ENCODE assay signal across 17 cellular contexts in the genomic region with DNA sequence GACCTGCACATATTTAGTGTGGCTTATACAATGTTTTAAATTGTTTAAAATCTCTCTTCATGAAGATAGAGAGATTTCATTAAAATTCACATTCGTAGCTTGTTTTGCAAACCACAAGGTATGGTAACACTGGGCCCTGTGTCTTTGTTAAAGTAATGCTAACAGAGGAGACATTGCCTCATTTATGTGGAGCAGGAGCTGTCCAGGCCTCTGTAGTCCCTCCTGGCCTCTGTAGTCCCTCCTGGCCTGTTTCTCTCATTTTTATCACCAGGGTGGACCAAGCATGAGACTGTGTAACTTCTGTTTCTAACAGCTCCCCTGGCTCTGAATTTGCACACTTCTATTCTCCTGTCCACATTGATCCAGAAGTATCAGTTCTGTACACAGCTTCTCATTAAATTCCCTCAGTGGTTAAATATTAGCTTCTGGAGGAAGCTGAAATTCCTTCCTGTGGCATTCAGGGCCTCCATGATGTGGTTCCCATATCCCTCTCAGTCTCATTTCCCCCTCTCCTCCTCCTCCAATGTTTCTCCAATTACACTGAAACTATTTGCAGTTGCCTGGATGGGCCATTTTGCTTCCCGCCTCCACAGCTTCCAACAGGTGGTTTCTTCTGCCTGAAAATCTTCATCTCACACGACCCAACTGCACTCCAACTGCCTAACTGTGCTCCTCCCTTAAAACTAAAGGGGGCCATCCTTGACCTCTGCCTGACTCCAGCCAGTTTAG.
DNase-seq lines count a peak whose midpoint lies in the region; ATAC-seq, FAIRE-seq and TF ChIP-seq lines count a peak whose summit lies in the region.
"Had no signal": no experiment of that assay in that cellular context is flagged by ENCODE, and none has a peak within 500 bp of the region (broad histone marks: within the 10 kb centered on the region; RNA-seq: fewer than 3 reads in every experiment).

No MANE protein-coding gene starts in this region.

- peak overlapping the region; percentile 19 for H3K27ac Mint-ChIP-seq in activated CD4-positive, alpha-beta T cell treated with anti-CD3 and anti-CD28 coated beads, Interleukin-2, amount 10 ng/mL, durations not matched to agents 7 days and 5 days
- H3K27ac Mint-ChIP-seq: stimulated activated naive CD8-positive, alpha-beta T cell treated with anti-CD3 and anti-CD28 coated beads, Interleukin-15, Interleukin-2, amounts not matched to agents 100 ng/mL and 50 ng/mL, for 24 hours had no signal

- H4K20me1 ChIP-seq in SU-DHL-6 (ENCODE audit: low read depth, low read length) (no peaks in the 10 kb centered on the region), hepatocyte (ENCODE audit: insufficient read depth, poor library complexity, severe bottlenecking) (no peaks in the 10 kb centered on the region)

- no peak for DNase-seq in activated CD4-positive, alpha-beta T cell treated with anti-CD3 and anti-CD28 coated beads, Interleukin-2, amount 10 ng/mL, durations not matched to agents 7 days and 5 days
- no peak for DNase-seq in activated CD4-positive, alpha-beta T cell treated with anti-CD3 and anti-CD28 coated beads, Interleukin-2, amount 50 U/mL, for 48 hours
- DNase-seq in hepatocyte (ENCODE audit: low spot score) (no peak), body of pancreas (no peak), BE2C (no peak), GM19239 (ENCODE audit: insufficient read length, low spot score) (no peak)
- DNase-seq: activated CD8-positive, alpha-beta memory T cell treated with anti-CD3 and anti-CD28 coated beads for 24 hours; activated naive CD4-positive, alpha-beta T cell; head of caudate nucleus; left lung; NCI-H2029 treated with DMSO at 0.1 percent for 48 hours; NCI-H774 had no signal

- H3K27ac ChIP-seq in SU-DHL-6 (ENCODE audit: low read depth, low read length) = peak overlapping the region; percentile 100
- H3K27ac ChIP-seq in hepatocyte = peak overlapping the region; percentile 7
- H3K27ac ChIP-seq in skeletal muscle tissue (ENCODE audit: low read depth, low read length) = peak overlapping the region; percentile 15
- no peak overlapping the region for H3K27ac ChIP-seq in body of pancreas
- H3K27ac ChIP-seq: left lung had no signal

- H2AFZ ChIP-seq in SU-DHL-6 (ENCODE audit: low read depth, low read length, severe bottlenecking) = no peak overlapping the region
- H2AFZ ChIP-seq in hepatocyte = no peak overlapping the region

- H3K9me3 Mint-ChIP-seq in activated CD4-positive, alpha-beta T cell treated with anti-CD3 and anti-CD28 coated beads, Interleukin-2, amount 10 ng/mL, durations not matched to agents 7 days and 5 days = no peaks in the 10 kb centered on the region
- H3K9me3 Mint-ChIP-seq: neural crest cell; stimulated activated naive CD8-positive, alpha-beta T cell treated with anti-CD3 and anti-CD28 coated beads, Interleukin-15, Interleukin-2, amounts not matched to agents 100 ng/mL and 50 ng/mL, for 24 hours had no signal

- TF ChIP-seq CTCF in SU-DHL-6 (IDR thresholded peaks at IDR 0.05; ENCODE audit: insufficient read depth, low read length, poor library complexity, severe bottlenecking) (no peak), hepatocyte (IDR thresholded peaks at IDR 0.05; ENCODE audit: poor library complexity) (no peak), body of pancreas (IDR thresholded peaks at IDR 0.05) (no peak), BE2C (IDR thresholded peaks at IDR 0.05; ENCODE audit: low read depth, low read length) (no peak)

- ATAC-seq in body of pancreas = no peak
- ATAC-seq: left lung, sciatic nerve had no signal

- FAIRE-seq in GM19239 (lab: Jason Lieb, UNC) = no peak

- no peaks in the 10 kb centered on the region for H3K27me3 Mint-ChIP-seq in activated CD4-positive, alpha-beta T cell treated with anti-CD3 and anti-CD28 coated beads, Interleukin-2, amount 10 ng/mL, durations not matched to agents 7 days and 5 days
- H3K27me3 Mint-ChIP-seq: stimulated activated naive CD8-positive, alpha-beta T cell treated with anti-CD3 and anti-CD28 coated beads, Interleukin-15, Interleukin-2, amounts not matched to agents 100 ng/mL and 50 ng/mL, for 24 hours had no signal

- H3K4me1 Mint-ChIP-seq in activated CD4-positive, alpha-beta T cell treated with anti-CD3 and anti-CD28 coated beads, Interleukin-2, amount 10 ng/mL, durations not matched to agents 7 days and 5 days = peaks cover 28% of the 10 kb centered on the region

- H3K36me3 Mint-ChIP-seq in activated CD4-positive, alpha-beta T cell treated with anti-CD3 and anti-CD28 coated beads, Interleukin-2, amount 10 ng/mL, durations not matched to agents 7 days and 5 days (ENCODE audit: low read depth) = peaks cover 36% of the 10 kb centered on the region

- no peak for TF ChIP-seq POLR2A in body of pancreas (IDR thresholded peaks at IDR 0.05)

- H3F3A ChIP-seq in SU-DHL-6 (ENCODE audit: insufficient read depth) = peaks cover 45% of the 10 kb centered on the region

- H3K4me3 ChIP-seq in SU-DHL-6 (ENCODE audit: insufficient read depth, low read length, poor library complexity, severe bottlenecking) (no peak overlapping the region), hepatocyte (no peak overlapping the region), skeletal muscle tissue (ENCODE audit: low read length in 3 of 3) (no peak overlapping the region), body of pancreas (no peak overlapping the region), BE2C (ENCODE audit: low read depth, low read length) (no peak overlapping the region)
- H3K4me3 ChIP-seq: left lung had no signal

- H3K27me3 ChIP-seq in SU-DHL-6 (ENCODE audit: low read length) (no peaks in the 10 kb centered on the region), hepatocyte (no peaks in the 10 kb centered on the region), skeletal muscle tissue (ENCODE audit: control insufficient read depth in 3 of 3, insufficient read depth in 3 of 3, low read length in 3 of 3) (no peaks in the 10 kb centered on the region), body of pancreas (no peaks in the 10 kb centered on the region), BE2C (no peaks in the 10 kb centered on the region)
- H3K27me3 ChIP-seq: left lung had no signal

- H3K36me3 ChIP-seq in SU-DHL-6 (ENCODE audit: low read length) (peaks cover 25% of the 10 kb centered on the region), hepatocyte (replicated peaks; ENCODE audit: insufficient read depth, low read depth) (no peaks in the 10 kb centered on the region), skeletal muscle tissue (ENCODE audit: control insufficient read depth in 3 of 3, insufficient read depth in 3 of 3, low read length in 3 of 3) (peaks cover 9 to 30% (median 20%) of the 10 kb centered on the region in 3 donors), body of pancreas (replicated peaks in 1 of 2; ENCODE audit: insufficient read depth in 1 of 2, low read depth in 2 of 2) (peaks cover 0 to 10% of the 10 kb centered on the region in 2 donors), BE2C (no peaks in the 10 kb centered on the region)

- H3K9me3 ChIP-seq in SU-DHL-6 (ENCODE audit: insufficient read depth, low read length) (no peaks in the 10 kb centered on the region), hepatocyte (ENCODE audit: low read depth) (no peaks in the 10 kb centered on the region), skeletal muscle tissue (ENCODE audit: control insufficient read depth in 3 of 3, low read length in 3 of 3) (no peaks in the 10 kb centered on the region), body of pancreas (no peaks in the 10 kb centered on the region), BE2C (no peaks in the 10 kb centered on the region)
- H3K9me3 ChIP-seq: left lung had no signal

- H3K79me2 ChIP-seq in SU-DHL-6 (ENCODE audit: insufficient read depth, low read length) = peaks cover 69% of the 10 kb centered on the region
- peaks cover 7% of the 10 kb centered on the region for H3K79me2 ChIP-seq in hepatocyte

- peak overlapping the region; percentile 20 for H3K4me3 Mint-ChIP-seq in activated CD4-positive, alpha-beta T cell treated with anti-CD3 and anti-CD28 coated beads, Interleukin-2, amount 10 ng/mL, durations not matched to agents 7 days and 5 days
- H3K4me3 Mint-ChIP-seq: neural crest cell; stimulated activated naive CD8-positive, alpha-beta T cell treated with anti-CD3 and anti-CD28 coated beads, Interleukin-15, Interleukin-2, amounts not matched to agents 100 ng/mL and 50 ng/mL, for 24 hours had no signal

- H3K9ac ChIP-seq in SU-DHL-6 (ENCODE audit: low read length) (peak overlapping the region; percentile 75), skeletal muscle tissue (ENCODE audit: low read depth in 1 of 3, low read length in 3 of 3) (no peak overlapping the region)

- peaks cover 11% of the 10 kb centered on the region for H3K4me1 ChIP-seq in hepatocyte (ENCODE audit: insufficient read depth)
- peaks cover 8 to 23% (median 15%) of the 10 kb centered on the region in 3 donors for H3K4me1 ChIP-seq in skeletal muscle tissue (ENCODE audit: control insufficient read depth in 3 of 3, insufficient read depth in 3 of 3, low read length in 3 of 3)
- H3K4me1 ChIP-seq in body of pancreas = peaks cover 18% of the 10 kb centered on the region
- H3K4me1 ChIP-seq in BE2C = peaks cover 6% of the 10 kb centered on the region; the same call in 1 of the 2 replicates

- intact Hi-C loops in body of pancreas (cut with DNase I) = no loop called here

- POLR2A ChIA-PET in activated CD4-positive, alpha-beta T cell treated with anti-CD3 and anti-CD28 coated beads, Interleukin-2, amount 10 ng/mL, durations not matched to agents 7 days and 5 days (lab: Charles Lee) = interaction anchor here (0.6 kb wide), 1 partner anchor 47 kb away, joined by 3 read pairs; no protein-coding TSS in a partner anchor

- H3K9me2 ChIP-seq in SU-DHL-6 (replicated peaks; ENCODE audit: insufficient read depth, low read length) = no peaks in the 10 kb centered on the region
- no peaks in the 10 kb centered on the region for H3K9me2 ChIP-seq in hepatocyte (replicated peaks; ENCODE audit: insufficient read depth)

- WGBS in hepatocyte (ENCODE audit: low lambda C conversion rate, missing lambda C conversion rate) = 74% methylated on average over 3 of the region's 3 CpGs
- 67 to 81% methylated on average over 3 of the region's 3 CpGs for WGBS in body of pancreas, 2 donors

- peak overlapping the region; percentile 99 for H3K4me2 ChIP-seq in SU-DHL-6 (ENCODE audit: low read depth, low read length, poor library complexity, severe bottlenecking)
- H3K4me2 ChIP-seq in hepatocyte = no peak overlapping the region

- CTCF ChIA-PET in activated CD4-positive, alpha-beta T cell treated with anti-CD3 and anti-CD28 coated beads, Interleukin-2, amount 10 ng/mL, durations not matched to agents 7 days and 5 days (lab: Charles Lee) = interaction anchor here (1.0 kb wide), 1 partner anchor 27 kb away, joined by 3 read pairs; no protein-coding TSS in a partner anchor

Comparison
In these comparisons a context has a peak if more than half of its experiments do, and no peak if none do; other contexts are left out.
1. H3K27ac ChIP-seq: peak in SU-DHL-6 (single experiment), hepatocyte (single experiment) and skeletal muscle tissue (single experiment); none in body of pancreas (0 of 4).